In the genomic region with DNA sequence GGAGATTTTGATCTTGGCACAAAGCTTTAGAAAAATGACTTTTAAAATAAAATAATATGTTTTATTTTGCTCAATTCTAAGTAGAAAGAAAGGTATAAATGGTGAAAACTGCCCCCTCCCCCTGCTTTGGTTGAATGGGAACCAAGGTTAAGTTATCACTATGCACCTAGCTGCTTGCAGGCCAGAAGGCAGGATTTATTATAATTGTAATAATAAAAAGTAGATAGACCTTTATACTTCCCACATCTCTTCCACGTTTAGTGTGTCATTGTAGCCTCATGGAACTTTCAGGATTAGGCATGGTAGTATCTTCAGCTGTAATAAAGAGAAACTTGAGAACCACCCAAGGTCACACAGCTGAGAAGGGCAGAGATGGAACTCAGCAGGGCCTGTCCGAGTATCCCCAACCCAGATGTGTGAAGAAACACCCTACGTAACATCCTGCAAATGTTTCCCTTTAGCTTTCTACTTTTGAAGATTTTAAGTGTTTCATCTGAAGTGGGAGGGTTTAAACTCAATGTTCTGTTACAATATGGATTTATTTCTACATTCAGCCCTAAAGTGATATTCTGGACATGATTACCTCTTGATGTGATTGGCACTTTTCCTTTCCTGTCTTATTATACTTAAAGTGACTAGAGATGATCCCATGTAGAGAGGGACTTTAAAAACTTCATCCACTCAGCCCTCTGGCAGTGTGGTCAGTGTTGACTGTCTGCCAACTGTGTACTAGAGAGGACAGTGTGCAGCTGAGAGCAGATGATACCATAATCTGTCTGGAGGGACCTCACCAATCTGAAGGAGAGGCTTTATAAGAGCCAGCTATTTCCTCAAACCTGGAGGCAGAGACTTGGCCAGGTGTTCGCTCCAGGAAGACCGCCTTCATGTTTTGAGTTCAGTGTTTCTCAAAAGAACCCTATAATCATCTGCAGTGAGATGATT, we compare ENCODE assay signal across 28 cellular contexts.
A peak's percentile ranks its signal among the peaks of the same experiment; 100 is the strongest.
DNase-seq lines count a peak whose midpoint lies in the region; ATAC-seq and TF ChIP-seq lines count a peak whose summit lies in the region.
"Had no signal": no experiment of that assay in that cellular context is flagged by ENCODE, and none has a peak within 500 bp of the region (broad histone marks: within the 10 kb centered on the region; RNA-seq: fewer than 3 reads in every experiment).

No MANE protein-coding gene starts in this region.

- WGBS in testis, 2 donors: 47 to 59% methylated on average over 5 of the region's 5 CpGs

- H3K4me1 ChIP-seq in left ventricle myocardium inferior (peaks cover 9% of the 10 kb centered on the region), testis (peaks cover 9% of the 10 kb centered on the region)
- H3K4me1 ChIP-seq: ascending aorta, gastroesophageal sphincter, parathyroid adenoma, sigmoid colon had no signal

- H3K9me3 ChIP-seq in left ventricle myocardium inferior (replicated peaks) (no peaks in the 10 kb centered on the region), testis (no peaks in the 10 kb centered on the region)
- H3K9me3 ChIP-seq: ascending aorta, gastroesophageal sphincter, sigmoid colon had no signal

- H3K27ac ChIP-seq in left ventricle myocardium inferior (replicated peaks): no peak overlapping the region
- peak overlapping the region in 1 of 2 donors; percentile 54 for H3K27ac ChIP-seq in testis
- H3K27ac ChIP-seq: ascending aorta, gastroesophageal sphincter, hepatocyte, parathyroid adenoma, sigmoid colon had no signal

- H3K27me3 ChIP-seq in left ventricle myocardium inferior (ENCODE audit: low read depth): peaks cover 6% of the 10 kb centered on the region
- no peaks in the 10 kb centered on the region for H3K27me3 ChIP-seq in testis
- H3K27me3 ChIP-seq: ascending aorta, gastroesophageal sphincter, hepatocyte, sigmoid colon had no signal

- TF ChIP-seq CTCF in left ventricle myocardium inferior (IDR thresholded peaks at IDR 0.05; ENCODE audit: borderline replicate concordance): no peak
- TF ChIP-seq CTCF in fibroblast of mammary gland (conservative IDR thresholded peaks at IDR 0.05; ENCODE audit: control insufficient read depth, insufficient read depth, low read depth, low read length): no peak
- TF ChIP-seq CTCF in testis (IDR thresholded peaks at IDR 0.05): no peak

- no peaks in the 10 kb centered on the region for H3K36me3 ChIP-seq in left ventricle myocardium inferior
- no peaks in the 10 kb centered on the region for H3K36me3 ChIP-seq in testis (ENCODE audit: low read depth, missing control alignments)
- H3K36me3 ChIP-seq: ascending aorta, gastroesophageal sphincter, sigmoid colon had no signal

- no peak for TF ChIP-seq POLR2A in testis (IDR thresholded peaks at IDR 0.05)

- H3K4me3 ChIP-seq in left ventricle myocardium inferior (no peak overlapping the region), fibroblast of mammary gland (ENCODE audit: control insufficient read depth, low read depth, low read length) (no peak overlapping the region), testis (no peak overlapping the region)
- H3K4me3 ChIP-seq: ascending aorta, gastroesophageal sphincter, hepatocyte, sigmoid colon had no signal

- DNase-seq in left ventricle myocardium superior (no peak), left ventricle myocardium inferior (no peak), NCI-H82 treated with DMSO at 0.1 percent for 48 hours (lab: John Stamatoyannopoulos, UW; ENCODE audit: unreplicated experiment) (peak; percentile 33), fibroblast of mammary gland (ENCODE audit: low read depth) (peak; percentile 8), testis (peak; percentile 60), NCI-H187 (lab: John Stamatoyannopoulos, UW) (no peak), AG08396 (ENCODE audit: low spot score) (no peak)
- DNase-seq: activated CD4-positive, alpha-beta T cell treated with anti-CD3 and anti-CD28 coated beads, Interleukin-2, amount 10 ng/mL, durations not matched to agents 7 days and 5 days; activated gamma-delta T cell; activated naive CD8-positive, alpha-beta T cell treated with anti-CD3 and anti-CD28 coated beads, Interleukin-2, amount 10 ng/mL, durations not matched to agents 7 days and 5 days; activated T-cell treated with anti-CD3 and anti-CD28 coated beads, Interleukin-2, amount 50 U/mL, for 24 hours; C1 segment of cervical spinal cord; central memory CD4-positive, alpha-beta T cell; endodermal cell; immature natural killer cell; naive thymus-derived CD8-positive, alpha-beta T cell; NCI-H1105; NCI-H2171; NCI-H526 treated with DMSO at 0.1 percent for 48 hours; RPMI8226; sigmoid colon; stimulated activated CD4-positive, alpha-beta T cell treated with anti-CD3 and anti-CD28 coated beads, Interleukin-15, amount 100 ng/mL, for 24 hours; stimulated activated naive B cell treated with anti-CD40 and anti-IgM and Interleukin-4, amounts not matched to agents 10 μg/mL and 1 μg/mL and 100 μg/mL, for 72 hours had no signal

- ATAC-seq in left ventricle myocardium superior: peak; percentile 41
- ATAC-seq: gastroesophageal sphincter; HCT116; naive thymus-derived CD8-positive, alpha-beta T cell; stimulated activated naive B cell treated with anti-CD40 and anti-IgM and Interleukin-4, amounts not matched to agents 10 μg/mL and 1 μg/mL and 100 μg/mL, for 72 hours had no signal

- intact Hi-C loops in left ventricle myocardium superior (cut with micrococcal nuclease): no loop called here
- intact Hi-C loops in left ventricle myocardium inferior (cut with micrococcal nuclease): no loop called here
- intact Hi-C loops in testis (cut with DNase I; ENCODE audit: low total_unique reads): no loop called here

Comparison
In these comparisons a context has a peak if more than half of its experiments do, and no peak if none do; other contexts are left out.
1. DNase-seq: peak in NCI-H82 treated with DMSO at 0.1 percent for 48 hours (single experiment), fibroblast of mammary gland (single experiment) and testis (single experiment); none in left ventricle myocardium superior (single experiment), left ventricle myocardium inferior (single experiment), NCI-H187 (0 of 2) and AG08396 (single experiment).